In genomic region chr1:93846151-93846928, GRCh38 we compare ENCODE assay signal across 8 cellular contexts. TPM values are rescaled to one million over a fixed set of nuclear protein-coding genes. Genes with fewer than 3 reads are reported as not detected.
DNase-seq lines count a peak whose midpoint lies in the region; ATAC-seq and TF ChIP-seq lines count a peak whose summit lies in the region.

No MANE protein-coding gene starts in this region.

- H3K27ac ChIP-seq in dorsolateral prefrontal cortex = peak overlapping the region; percentile 63 to 99 (median 97)

- peak; percentile 36 for ATAC-seq in HG03378 (IDR thresholded peaks at IDR 0.05; ENCODE audit: unreplicated experiment)

- intact Hi-C loops in dorsolateral prefrontal cortex (cut with DNase I) (loop anchor here (2.0 to 10.0 kb wide), 8 partner anchors 62 to 662 kb away; partner anchors contain the start of genes GCLM (in 2 of the 2), ABCD3 (in 1 of the 2), CCDC18 (in 1 of the 2) and DR1 (in 1 of the 2)), lower leg skin (cut with DNase I; ENCODE audit: low total_unique reads) (loop anchor here (10.0 kb wide), 1 partner anchor 402 kb away; the partner anchor contains the start of gene FNBP1L)

- no peaks in the 10 kb centered on the region for H3K27me3 ChIP-seq in dorsolateral prefrontal cortex

- H3K4me3 ChIP-seq in dorsolateral prefrontal cortex (peak overlapping the region; percentile 59 to 97 (median 85)), lower leg skin (ENCODE audit: low read depth, poor library complexity, severe bottlenecking) (peak overlapping the region; percentile 78)

- TF ChIP-seq CTCF in dorsolateral prefrontal cortex (IDR thresholded peaks at IDR 0.05 in 54 of 56, conservative IDR thresholded peaks at IDR 0.05 in 2 of 56; ENCODE audit: low read depth in 1 of 56, partially characterized antibody in 56 of 56) (peak in 53 of 56 donors; percentile 19 to 64 (median 43)), lower leg skin (IDR thresholded peaks at IDR 0.05) (no peak)

- peak; percentile 21 to 94 (median 86) for DNase-seq in C1 segment of cervical spinal cord (lab: John Stamatoyannopoulos, UW)
- DNase-seq in NCI-H524 treated with DMSO at 0.1 percent for 48 hours (lab: John Stamatoyannopoulos, UW) = peak; percentile 21
- peak; percentile 78 to 83 for DNase-seq in activated CD4-positive, alpha-beta T cell treated with anti-CD3 and anti-CD28 coated beads, Interleukin-2, amount 50 U/mL, for 48 hours
- DNase-seq in dorsolateral prefrontal cortex = peak; percentile 77 to 90 (median 88)
- DNase-seq in lower leg skin (ENCODE audit: low spot score in 2 of 2) = peak; percentile 85 to 98
- peak; percentile 80 to 88 for DNase-seq in stimulated activated CD4-positive, alpha-beta T cell treated with anti-CD3 and anti-CD28 coated beads, Interleukin-4, amount 100 ng/mL, for 4 hours

- WGBS in lower leg skin, 2 donors = 0 to 1% methylated on average over 17 to 42 of the region's 81 CpGs

- TF ChIP-seq POLR2A in GM19193 (IDR thresholded peaks at IDR 0.05; ENCODE audit: extremely low read depth, insufficient read depth, insufficient read length) (peak; percentile 23), lower leg skin (IDR thresholded peaks at IDR 0.05) (no peak)

RNA-seq across cellular contexts. Expression of gene DNTTIP2, which starts 32.7 kb away (rescaled TPM):
- total RNA-seq in dorsolateral prefrontal cortex (10 to 100 TPM; 26.4 to 67.8 (median 41.9) TPM), lower leg skin (10 to 100 TPM; 27.0 to 42.0 (median 34.8) TPM)

Comparison
In these comparisons a context has a peak if more than half of its experiments do, and no peak if none do; other contexts are left out.
1. Peak in every context shown above with its lines: DNase-seq, ATAC-seq, H3K4me3 ChIP-seq and H3K27ac ChIP-seq.
2. DNase-seq: peak in every context shown above with its lines; median percentile 92 in lower leg skin; 88 in dorsolateral prefrontal cortex; 86 in C1 segment of cervical spinal cord; 84 in stimulated activated CD4-positive, alpha-beta T cell treated with anti-CD3 and anti-CD28 coated beads, Interleukin-4, amount 100 ng/mL, for 4 hours; 80 in activated CD4-positive, alpha-beta T cell treated with anti-CD3 and anti-CD28 coated beads, Interleukin-2, amount 50 U/mL, for 48 hours; 21 in NCI-H524 treated with DMSO at 0.1 percent for 48 hours.
3. CTCF ChIP-seq: peak in dorsolateral prefrontal cortex (53 of 56); none in lower leg skin (0 of 3).